In genomic region chr4:175246941-175247340, GRCh38 we compare ENCODE assay signal across 20 cellular contexts.
"Had no signal": no experiment of that assay in that cellular context is flagged by ENCODE, and none has a peak within 500 bp of the region (broad histone marks: within the 10 kb centered on the region; RNA-seq: fewer than 3 reads in every experiment).

No MANE protein-coding gene starts in this region.

- H3K4me3 ChIP-seq: ascending aorta, coronary artery, gastrocnemius medialis, heart left ventricle, lower lobe of right lung, right lobe of liver, tibial nerve, uterus had no signal

- H3K4me1 ChIP-seq: ascending aorta, gastrocnemius medialis, heart left ventricle, lower lobe of right lung, right lobe of liver, tibial nerve, uterus had no signal

- FAIRE-seq: endothelial cell of umbilical vein had no signal

- H3K36me3 ChIP-seq: ascending aorta, gastrocnemius medialis, heart left ventricle, lower lobe of right lung, right lobe of liver, tibial nerve, uterus had no signal

- ATAC-seq: activated CD4-positive, CD25-positive, alpha-beta regulatory T cell treated with anti-CD3 and anti-CD28 coated beads, Interleukin-2, amount 50 U/mL, for 24 hours; gastrocnemius medialis; heart left ventricle; left cardiac atrium; lower lobe of right lung; right lobe of liver; stimulated activated naive B cell treated with anti-CD40 and anti-IgM and Interleukin-4, amounts not matched to agents 10 μg/mL and 1 μg/mL and 100 μg/mL, for 72 hours had no signal

- H3K27me3 ChIP-seq: ascending aorta, gastrocnemius medialis, heart left ventricle, right lobe of liver, tibial nerve, uterus had no signal

- H3K9me3 ChIP-seq: ascending aorta, gastrocnemius medialis, heart left ventricle, lower lobe of right lung, right lobe of liver, tibial nerve, uterus had no signal

- DNase-seq: activated CD4-positive, alpha-beta T cell treated with anti-CD3 and anti-CD28 coated beads, Interleukin-2, amount 50 U/mL, for 1 hour; activated naive CD4-positive, alpha-beta T cell treated with Interleukin-2 at 50 U/mL for 16 hours; caudate nucleus; effector CD4-positive, alpha-beta T cell; gastrocnemius medialis; heart left ventricle; left cardiac atrium; lower lobe of right lung; nephron progenitor cell; right lobe of liver; stimulated activated CD4-positive, alpha-beta T cell treated with anti-CD3 and anti-CD28 coated beads, Interleukin-12 subunit alpha, Interleukin-12 subunit beta, amount 100 ng/mL, for 4 hours; stimulated activated CD4-positive, alpha-beta T cell treated with anti-CD3 and anti-CD28 coated beads, Interleukin-2, amount 100 ng/mL, for 48 hours; stimulated activated naive B cell treated with anti-CD40 and anti-IgM and Interleukin-4, amounts not matched to agents 10 μg/mL and 1 μg/mL and 100 μg/mL, for 72 hours; substantia nigra; uterus had no signal

- H3K27ac ChIP-seq: ascending aorta, coronary artery, gastrocnemius medialis, heart left ventricle, lower lobe of right lung, right lobe of liver, tibial nerve, uterus had no signal
